Comparison of ENCODE assay signal across 27 cellular contexts in the genomic region with DNA sequence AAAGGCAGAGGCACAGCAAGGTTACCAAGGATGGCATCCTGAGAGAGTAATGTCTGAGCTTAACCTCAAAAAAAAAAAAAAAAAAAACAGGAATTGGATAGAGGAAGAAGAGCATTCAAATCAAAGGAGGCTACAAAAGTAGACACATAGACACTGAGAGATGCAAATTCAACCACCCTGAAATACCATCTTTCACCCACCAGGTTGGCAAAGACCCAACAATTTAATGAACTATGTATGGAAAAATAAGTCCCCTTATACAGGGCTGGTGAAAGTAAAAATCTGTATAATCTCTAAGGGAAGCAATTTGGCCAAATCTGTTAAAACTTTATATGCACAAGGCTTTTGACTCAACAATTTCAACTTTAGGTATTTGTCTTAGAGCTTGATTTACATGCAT. TPM values are rescaled to one million over a fixed set of nuclear protein-coding genes. Genes with fewer than 3 reads are reported as not detected.
A peak's percentile ranks its signal among the peaks of the same experiment; 100 is the strongest.
DNase-seq lines count a peak whose midpoint lies in the region; ATAC-seq, FAIRE-seq and TF ChIP-seq lines count a peak whose summit lies in the region.
"Had no signal": no experiment of that assay in that cellular context is flagged by ENCODE, and none has a peak within 500 bp of the region (broad histone marks: within the 10 kb centered on the region; RNA-seq: fewer than 3 reads in every experiment).

No MANE protein-coding gene starts in this region.

- no peak overlapping the region for H3K27ac ChIP-seq in GM12878 (ENCODE audit: control insufficient read depth, insufficient read depth)
- H3K27ac ChIP-seq: C4-2B, ovary had no signal

- TF ChIP-seq POLR2A in GM12878 (IDR thresholded peaks at IDR 0.05; ENCODE audit: low read depth, low read length), result no peak

- intact Hi-C loops in GM12878 (cut with micrococcal nuclease; ENCODE audit: unreplicated experiment), result loop anchor here (5.0 kb wide), 1 partner anchor 160 kb away; no protein-coding TSS in a partner anchor

- no peaks in the 10 kb centered on the region for H3K36me3 Mint-ChIP-seq in activated T-cell treated with anti-CD3 and anti-CD28 coated beads, Interleukin-2, amount 50 U/mL, for 72 hours (ENCODE audit: insufficient read depth in 2 of 2)
- no peaks in the 10 kb centered on the region for H3K36me3 Mint-ChIP-seq in activated T-cell treated with anti-CD3 and anti-CD28 coated beads, Interleukin-2, amount 50 U/mL, for 24 hours (ENCODE audit: low read depth)
- H3K36me3 Mint-ChIP-seq: naive B cell had no signal

- H3K4me3 ChIP-seq in GM12878, result no peak overlapping the region
- H3K4me3 ChIP-seq: ovary had no signal

- H3K4me2 ChIP-seq in GM12878 (ENCODE audit: control insufficient read depth, insufficient read depth), result no peak overlapping the region; the same call in 1 of the 2 replicates

- peak overlapping the region; percentile 70 for H3K27ac Mint-ChIP-seq in activated T-cell treated with anti-CD3 and anti-CD28 coated beads, Interleukin-2, amount 50 U/mL, for 72 hours
- H3K27ac Mint-ChIP-seq in activated T-cell treated with anti-CD3 and anti-CD28 coated beads, Interleukin-2, amount 50 U/mL, for 24 hours, result no peak overlapping the region
- H3K27ac Mint-ChIP-seq: activated CD8-positive, alpha-beta T cell treated with anti-CD3 and anti-CD28 coated beads, Interleukin-2, amount 10 ng/mL, durations not matched to agents 7 days and 5 days; dendritic cell treated with granulocyte-macrophage colony-stimulating factor and Interleukin-4, amounts not matched to agents 40 ng/mL and 50 ng/mL, for 4 days; IgD-negative memory B cell had no signal

- H3K27me3 Mint-ChIP-seq in activated T-cell treated with anti-CD3 and anti-CD28 coated beads, Interleukin-2, amount 50 U/mL, for 72 hours (ENCODE audit: low read depth), result no peaks in the 10 kb centered on the region
- H3K27me3 Mint-ChIP-seq in activated T-cell treated with anti-CD3 and anti-CD28 coated beads, Interleukin-2, amount 50 U/mL, for 24 hours, result no peaks in the 10 kb centered on the region
- H3K27me3 Mint-ChIP-seq: dendritic cell treated with granulocyte-macrophage colony-stimulating factor and Interleukin-4, amounts not matched to agents 40 ng/mL and 50 ng/mL, for 4 days; IgD-negative memory B cell; naive B cell had no signal

- no peak for TF ChIP-seq RAD21 in GM12878 (IDR thresholded peaks at IDR 0.05; ENCODE audit: insufficient read depth, low read depth, low read length)

- H3K4me3 Mint-ChIP-seq in activated T-cell treated with anti-CD3 and anti-CD28 coated beads, Interleukin-2, amount 50 U/mL, for 72 hours, result no peak overlapping the region
- no peak overlapping the region for H3K4me3 Mint-ChIP-seq in activated T-cell treated with anti-CD3 and anti-CD28 coated beads, Interleukin-2, amount 50 U/mL, for 24 hours
- H3K4me3 Mint-ChIP-seq: activated CD8-positive, alpha-beta T cell treated with anti-CD3 and anti-CD28 coated beads, Interleukin-2, amount 10 ng/mL, durations not matched to agents 7 days and 5 days; dendritic cell treated with granulocyte-macrophage colony-stimulating factor and Interleukin-4, amounts not matched to agents 40 ng/mL and 50 ng/mL, for 4 days had no signal

- no peaks in the 10 kb centered on the region for H3K9me3 ChIP-seq in GM12878 (replicated peaks; ENCODE audit: control insufficient read depth, insufficient read depth, low read length)
- H3K9me3 ChIP-seq: ovary had no signal

- no TSS peak for BruUV-seq in GM12878 (replicated peaks; lab: Mats Ljungman, UMichigan)

- H3K79me2 ChIP-seq in GM12878 (ENCODE audit: control insufficient read depth, insufficient read depth, low read length), result peaks cover 1% of the 10 kb centered on the region; the same call in 1 of the 2 replicates

- no peak for DNase-seq in activated T-cell treated with anti-CD3 and anti-CD28 coated beads, Interleukin-2, amount 50 U/mL, for 72 hours
- DNase-seq in activated T-cell treated with anti-CD3 and anti-CD28 coated beads, Interleukin-2, amount 50 U/mL, for 24 hours, result no peak
- DNase-seq in NCI-H526 (lab: John Stamatoyannopoulos, UW) (peak; percentile 44 to 50), GM12878 (ENCODE audit: low read depth, low spot score) (no peak), 8988T (no peak), HuH-7.5 (ENCODE audit: low spot score) (no peak), kidney tubule cell (ENCODE audit: low spot score) (no peak)
- DNase-seq: ACHN; activated CD4-positive, CD25-positive, alpha-beta regulatory T cell treated with anti-CD3 and anti-CD28 coated beads, Interleukin-2, amount 50 U/mL, for 72 hours; activated CD8-positive, alpha-beta T cell treated with anti-CD3 and anti-CD28 coated beads, Interleukin-2, amount 10 ng/mL, durations not matched to agents 7 days and 5 days; activated naive CD4-positive, alpha-beta T cell treated with Interleukin-2 at 50 U/mL for 16 hours; activated T-cell treated with anti-CD3 and anti-CD28 coated beads, Interleukin-2, amount 50 U/mL, for 1 hour; left cardiac atrium; naive B cell; NCI-H1092; NCI-H1930; NCI-H345; ovary; right cardiac atrium; T-helper 9 cell; trophoblast cell had no signal

- TF ChIP-seq CTCF in GM12878 (IDR thresholded peaks at IDR 0.05 in 2 of 3, conservative IDR thresholded peaks at IDR 0.05 in 1 of 3; ENCODE audit: control insufficient read depth in 2 of 3, extremely low read depth in 1 of 3, insufficient read depth in 1 of 3, low read depth in 3 of 3, low read length in 3 of 3), result no peak

- H3K4me1 Mint-ChIP-seq in activated T-cell treated with anti-CD3 and anti-CD28 coated beads, Interleukin-2, amount 50 U/mL, for 72 hours (ENCODE audit: low read depth), result peaks cover 28% of the 10 kb centered on the region
- H3K4me1 Mint-ChIP-seq in activated T-cell treated with anti-CD3 and anti-CD28 coated beads, Interleukin-2, amount 50 U/mL, for 24 hours (ENCODE audit: low read depth), result peaks cover 25% of the 10 kb centered on the region

- CTCF ChIA-PET in GM12878 (lab: Yijun Ruan, JAX), result interaction anchor here (1.2 to 2.2 kb wide), 3 partner anchors 10 to 157 kb away, joined by 3 to 7 read pairs (median 5); no protein-coding TSS in a partner anchor

- TF ChIP-seq EP300 in GM12878 (IDR thresholded peaks at IDR 0.05; ENCODE audit: borderline replicate concordance in 1 of 2, control insufficient read depth in 1 of 2, low read depth in 2 of 2, low read length in 2 of 2), result no peak

- SMC1A ChIA-PET in GM12878 (lab: Charles Lee; ENCODE audit: uncharacterized antibody, unreplicated experiment), result interaction anchor here (1.7 kb wide), 1 partner anchor 12 kb away, joined by 5 read pairs; no protein-coding TSS in a partner anchor

- peaks cover 14% of the 10 kb centered on the region for H3K4me1 ChIP-seq in GM12878 (ENCODE audit: control insufficient read depth, insufficient read depth, low read length)

- no peak for ATAC-seq in activated T-cell treated with anti-CD3 and anti-CD28 coated beads, Interleukin-2, amount 50 U/mL, for 72 hours (replicated peaks in 1 of 2)
- ATAC-seq in GM12878, result no peak
- ATAC-seq in GM18502 (IDR thresholded peaks at IDR 0.05; ENCODE audit: poor library complexity, unreplicated experiment), result no peak
- ATAC-seq: activated CD8-positive, alpha-beta T cell treated with anti-CD3 and anti-CD28 coated beads, Interleukin-2, amount 10 ng/mL, durations not matched to agents 7 days and 5 days; HCT116; left cardiac atrium; right cardiac atrium had no signal

- in situ Hi-C loops in GM12878 (cut with MboI), result no loop called here

- no peaks in the 10 kb centered on the region for H4K20me1 ChIP-seq in GM12878 (ENCODE audit: control insufficient read depth, insufficient read depth)

- no peaks in the 10 kb centered on the region for H3K36me3 ChIP-seq in GM12878 (ENCODE audit: control insufficient read depth in 2 of 2, insufficient read depth in 2 of 2, low read length in 1 of 2)
- H3K36me3 ChIP-seq: ovary had no signal

- no peak overlapping the region for H3K9ac ChIP-seq in GM12878 (ENCODE audit: control insufficient read depth, insufficient read depth, low read length)

- H2AFZ ChIP-seq in GM12878 (ENCODE audit: control insufficient read depth, low read depth, low read length), result no peak overlapping the region

- POLR2A ChIA-PET in GM12878 (lab: Charles Lee), result interaction anchor here (0.6 to 0.7 kb wide), 4 partner anchors 34 to 1114 kb away, joined by 3 to 6 read pairs (median 3); no protein-coding TSS in a partner anchor

- no peaks in the 10 kb centered on the region for H3K9me3 Mint-ChIP-seq in activated T-cell treated with anti-CD3 and anti-CD28 coated beads, Interleukin-2, amount 50 U/mL, for 72 hours
- no peaks in the 10 kb centered on the region for H3K9me3 Mint-ChIP-seq in activated T-cell treated with anti-CD3 and anti-CD28 coated beads, Interleukin-2, amount 50 U/mL, for 24 hours
- H3K9me3 Mint-ChIP-seq: dendritic cell treated with granulocyte-macrophage colony-stimulating factor and Interleukin-4, amounts not matched to agents 40 ng/mL and 50 ng/mL, for 4 days; IgD-negative memory B cell had no signal

- no peaks in the 10 kb centered on the region for H3K27me3 ChIP-seq in GM12878 (replicated peaks in 1 of 2; ENCODE audit: control insufficient read depth in 2 of 2, insufficient read depth in 2 of 2, low read length in 1 of 2)
- H3K27me3 ChIP-seq: ovary had no signal

- RAD21 ChIA-PET in GM12878 (lab: Charles Lee; ENCODE audit: unreplicated experiment), result no interaction called here

- FAIRE-seq in GM12878 (lab: Jason Lieb, UNC), result peak; percentile 38
- FAIRE-seq: endometrium had no signal

TF ChIP-seq in GM12878, 131 proteins besides CTCF, POLR2A, EP300 and RAD21 (continues in another document):
- TF ChIP-seq RBBP5 (conservative IDR thresholded peaks at IDR 0.05) (no peak), SPI1 (IDR thresholded peaks at IDR 0.05; ENCODE audit: borderline replicate concordance, insufficient read depth, low read depth, low read length) (no peak), RCOR1 (conservative IDR thresholded peaks at IDR 0.05; ENCODE audit: low read depth, low read length) (no peak), ZNF622 (IDR thresholded peaks at IDR 0.05) (no peak)

RNA-seq across cellular contexts. Expression of a gene that starts 4.9 kb away (rescaled TPM):
- 10 to 100 TPM; 13.6 to 20.9 TPM for total RNA-seq in activated T-cell treated with anti-CD3 and anti-CD28 coated beads, Interleukin-2, amount 50 U/mL, for 72 hours
- 6.3 and 6.7 TPM in 2 replicates for total RNA-seq in GM12878 (2013; cell fraction: nucleolus; rRNA removed)
- total RNA-seq in GM12878 (2014; rRNA removed), result 8.3 and 9.0 TPM in 2 replicates
- 8.5 and 8.8 TPM in 2 replicates for total RNA-seq in GM12878 (2014; rRNA removed; fragmentation: Illumina TruSeq; extraction: Trizol)
- 8.5 and 8.9 TPM in 2 replicates for total RNA-seq in GM12878 (2021)
- 2.9 TPM for polyA plus RNA-seq in GM12878 (2011; ENCODE audit: low read depth)
- polyA plus RNA-seq in GM12878 (2011; rRNA removed), result 8.9 and 14.0 TPM in 2 replicates
- 2.5 and 3.2 TPM in 2 replicates for polyA plus RNA-seq in GM12878 (2011; cell fraction: cytosol; rRNA removed)
- polyA plus RNA-seq in GM12878 (2011; cell fraction: nucleus; rRNA removed), result 3.3 and 5.2 TPM in 2 replicates
- 4.3 and 4.7 TPM in 2 replicates for polyA plus RNA-seq in GM12878 (2012)
- 6.6 and 9.5 TPM in 2 replicates for polyA plus RNA-seq in GM12878 (2014; fragmentation: Illumina TruSeq; extraction: Trizol)
- 1 to 10 TPM; 2.4 to 3.1 TPM for polyA plus RNA-seq in GM12878 (2014; fragmentation: Nextera tagmentation; extraction: Ambion mirVana)
- 5.5 and 6.0 TPM in 2 replicates for polyA plus RNA-seq in GM12878 (2014; rRNA removed)
- 1 to 10 TPM; 4.1 to 4.7 TPM for polyA plus RNA-seq in GM12878 (2016; fragmentation: Nextera tagmentation; extraction: Ambion mirVana)
- polyA minus RNA-seq in GM12878 (2011; rRNA and poly(A)+ RNA removed), result 8.4 and 17.6 TPM in 2 replicates
- polyA minus RNA-seq in GM12878 (2011; cell fraction: cytosol; rRNA and poly(A)+ RNA removed), result 4.5 and 5.2 TPM in 2 replicates
- 1.5 and 2.3 TPM in 2 replicates for polyA minus RNA-seq in GM12878 (2011; cell fraction: nucleus; rRNA and poly(A)+ RNA removed)

Comparison
In these comparisons a context has a peak if more than half of its experiments do, and no peak if none do; other contexts are left out.
1. DNase-seq: peak in NCI-H526 (2 of 2); none in activated T-cell treated with anti-CD3 and anti-CD28 coated beads, Interleukin-2, amount 50 U/mL, for 72 hours (0 of 2), activated T-cell treated with anti-CD3 and anti-CD28 coated beads, Interleukin-2, amount 50 U/mL, for 24 hours (single experiment), GM12878 (single experiment), 8988T (single experiment), HuH-7.5 (single experiment) and kidney tubule cell (single experiment).